11 cellular contexts compared by ENCODE assay signal in the genomic region with DNA sequence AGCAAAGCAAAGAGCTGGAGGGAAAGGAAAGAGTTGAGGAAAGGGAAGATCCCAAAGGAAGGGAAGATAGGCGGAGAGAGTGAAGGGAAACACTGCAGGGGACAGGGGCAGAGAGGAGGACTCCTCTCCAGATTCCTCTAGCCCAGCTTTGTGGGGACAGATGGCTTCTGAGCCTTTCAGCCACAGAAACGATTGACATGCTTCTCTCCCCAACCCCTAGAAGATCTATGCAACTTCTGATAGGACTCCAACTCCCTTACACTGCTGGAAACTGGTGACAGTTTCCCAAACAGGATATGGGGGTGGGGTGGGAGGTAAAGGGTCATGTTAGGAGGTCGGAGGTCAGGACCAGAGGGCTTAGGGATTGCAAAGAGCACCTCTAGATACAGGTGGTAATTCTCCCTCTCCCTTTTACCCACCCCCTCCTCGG. TPM values are rescaled to one million over a fixed set of nuclear protein-coding genes. Genes with fewer than 3 reads are reported as not detected.
DNase-seq lines count a peak whose midpoint lies in the region; ATAC-seq and TF ChIP-seq lines count a peak whose summit lies in the region.
"Had no signal": no experiment of that assay in that cellular context is flagged by ENCODE, and none has a peak within 500 bp of the region (broad histone marks: within the 10 kb centered on the region; RNA-seq: fewer than 3 reads in every experiment).

No MANE protein-coding gene starts in this region.

- H3K9me3 ChIP-seq in cardiac muscle cell (ENCODE audit: low read depth): no peaks in the 10 kb centered on the region
- H3K9me3 ChIP-seq in endodermal cell (ENCODE audit: control insufficient read depth, low read length): no peaks in the 10 kb centered on the region
- no peaks in the 10 kb centered on the region for H3K9me3 ChIP-seq in upper lobe of right lung
- H3K9me3 ChIP-seq in Peyer's patch: no peaks in the 10 kb centered on the region

- H3K27ac Mint-ChIP-seq in endodermal cell (peak overlapping the region; percentile 75), natural killer cell (no peak overlapping the region)

- peak overlapping the region; percentile 81 for H3K27ac ChIP-seq in cardiac muscle cell
- H3K27ac ChIP-seq in endodermal cell (ENCODE audit: low read depth, low read length): peak overlapping the region; percentile 69
- H3K27ac ChIP-seq in upper lobe of right lung: peak overlapping the region; percentile 30
- H3K27ac ChIP-seq in Peyer's patch: no peak overlapping the region

- no peak for TF ChIP-seq POLR2A in Peyer's patch (IDR thresholded peaks at IDR 0.05)

- intact Hi-C loops in Right ventricle myocardium inferior (cut with DNase I) (no loop called here), natural killer cell (cut with micrococcal nuclease) (no loop called here), upper lobe of right lung (cut with DNase I) (no loop called here)

- H3K9me3 Mint-ChIP-seq in endodermal cell: no peaks in the 10 kb centered on the region
- H3K9me3 Mint-ChIP-seq in natural killer cell: no peaks in the 10 kb centered on the region

- H3K36me3 ChIP-seq in cardiac muscle cell: peaks cover 16% of the 10 kb centered on the region
- peaks cover 66% of the 10 kb centered on the region for H3K36me3 ChIP-seq in endodermal cell (ENCODE audit: control insufficient read depth, insufficient read depth, low read length)
- no peaks in the 10 kb centered on the region for H3K36me3 ChIP-seq in upper lobe of right lung
- H3K36me3 ChIP-seq in Peyer's patch: no peaks in the 10 kb centered on the region

- H3K27me3 ChIP-seq in cardiac muscle cell (no peaks in the 10 kb centered on the region), endodermal cell (ENCODE audit: control insufficient read depth, insufficient read depth, low read length, poor library complexity, severe bottlenecking) (no peaks in the 10 kb centered on the region), upper lobe of right lung (no peaks in the 10 kb centered on the region), Peyer's patch (no peaks in the 10 kb centered on the region)

- H3K4me3 ChIP-seq in cardiac muscle cell (no peak overlapping the region), endodermal cell (ENCODE audit: low read length) (no peak overlapping the region), upper lobe of right lung (peak overlapping the region; percentile 54), Peyer's patch (peak overlapping the region in 2 of 4 donors; percentile 46 to 48)

- H3K27me3 Mint-ChIP-seq in endodermal cell (ENCODE audit: insufficient read depth) (no peaks in the 10 kb centered on the region), natural killer cell (ENCODE audit: low read depth in 2 of 2) (peaks cover 0 to 9% of the 10 kb centered on the region in 2 donors)

- H3K4me3 Mint-ChIP-seq in endodermal cell (peak overlapping the region; percentile 99), natural killer cell (peak overlapping the region; percentile 25)

- H3K36me3 Mint-ChIP-seq in endodermal cell (ENCODE audit: low read depth): peaks cover 49% of the 10 kb centered on the region
- H3K36me3 Mint-ChIP-seq in natural killer cell: no peaks in the 10 kb centered on the region

- H3K9ac ChIP-seq in endodermal cell (ENCODE audit: extremely low read depth, low read length, poor library complexity, severe bottlenecking): no peak overlapping the region

- 64 to 86% methylated on average over 1 to 3 of the region's 4 CpGs for WGBS in endodermal cell (ENCODE audit: insufficient coverage in 1 of 2, insufficient read length in 1 of 2), 2 experiments

- H3K4me1 Mint-ChIP-seq in endodermal cell: peaks cover 74% of the 10 kb centered on the region
- H3K4me1 Mint-ChIP-seq in natural killer cell: peaks cover 0 to 8% of the 10 kb centered on the region in 2 donors

- H3K4me1 ChIP-seq in cardiac muscle cell (ENCODE audit: low read depth) (peaks cover 66% of the 10 kb centered on the region), endodermal cell (ENCODE audit: control insufficient read depth, insufficient read depth, low read length) (peaks cover 26% of the 10 kb centered on the region), upper lobe of right lung (peaks cover 10% of the 10 kb centered on the region), Peyer's patch (no peaks in the 10 kb centered on the region)

- ATAC-seq in Right ventricle myocardium inferior: no peak
- ATAC-seq in natural killer cell: no peak
- ATAC-seq in upper lobe of right lung: no peak

- no peak for DNase-seq in cardiac muscle cell (ENCODE audit: low read depth in 1 of 2, low spot score in 1 of 2)
- no peak for DNase-seq in Right ventricle myocardium inferior (ENCODE audit: missing footprints)
- peak; percentile 49 for DNase-seq in endodermal cell
- no peak for DNase-seq in natural killer cell
- DNase-seq in upper lobe of right lung: no peak
- DNase-seq in Peyer's patch: no peak
- DNase-seq in dermis blood vessel endothelial cell: no peak
- no peak for DNase-seq in superior temporal gyrus (ENCODE audit: extremely low spot score)
- DNase-seq: NCI-H1436, NCI-H524 treated with DMSO at 0.1 percent for 48 hours had no signal

- TF ChIP-seq CTCF in cardiac muscle cell (IDR thresholded peaks at IDR 0.05; ENCODE audit: low read depth, low read length) (no peak), endodermal cell (conservative IDR thresholded peaks at IDR 0.05) (no peak), natural killer cell (IDR thresholded peaks at IDR 0.05) (no peak), upper lobe of right lung (IDR thresholded peaks at IDR 0.05) (no peak), Peyer's patch (IDR thresholded peaks at IDR 0.05) (no peak)

RNA-seq across cellular contexts. Expression of gene MEX3A, which starts 6.5 kb away (rescaled TPM):
- total RNA-seq in cardiac muscle cell (48.8 and 58.6 TPM in 2 replicates), Right ventricle myocardium inferior (0.24 TPM), endodermal cell (10 to 100 TPM; 91.8 to 94.3 TPM), natural killer cell (under 1 TPM; 0.05 to 0.16 (median 0.14) TPM), upper lobe of right lung (0.52 TPM), Peyer's patch (1 to 10 TPM in 1 of 4 donors, under 1 TPM in 1, not detected in 2; 0.80 to 2.1 TPM), dermis blood vessel endothelial cell (4.8 and 8.8 TPM in 2 replicates)
- polyA plus RNA-seq in cardiac muscle cell: 17.2 and 24.8 TPM in 2 replicates
- 91.4 TPM for polyA plus RNA-seq in endodermal cell (2013, experiment 1 of 2)
- 89.4 TPM for polyA plus RNA-seq in endodermal cell (2013, experiment 2 of 2)

RNA-seq across cellular contexts. Expression of gene RAB25, which starts 14.8 kb away (rescaled TPM):
- total RNA-seq in cardiac muscle cell (1.6 and 3.1 TPM in 2 replicates), Right ventricle myocardium inferior (not detected), endodermal cell (10 to 100 TPM; 82.0 to 84.4 TPM), natural killer cell (under 1 TPM in 1 of 3 donors, not detected in 2; 0.82 TPM), upper lobe of right lung (62.0 TPM), Peyer's patch (100 to 1,000 TPM in 3 of 4 donors, 10 to 100 TPM in 1; 96.6 to 188 (median 146) TPM), dermis blood vessel endothelial cell (not detected in 2 replicates)
- polyA plus RNA-seq in cardiac muscle cell: 2.1 and 2.4 TPM in 2 replicates
- polyA plus RNA-seq in endodermal cell (2013, experiment 1 of 2): 10.3 TPM
- polyA plus RNA-seq in endodermal cell (2013, experiment 2 of 2): 7.8 TPM
- polyA plus RNA-seq: AG04450 had no signal

RNA-seq across cellular contexts. Expression of gene LAMTOR2, which starts 21.2 kb away (rescaled TPM):
- total RNA-seq in cardiac muscle cell: 75.5 and 116 TPM in 2 replicates
- 199 and 208 TPM in 2 replicates for polyA plus RNA-seq in cardiac muscle cell
- 63.8 TPM for total RNA-seq in Right ventricle myocardium inferior
- total RNA-seq in endodermal cell: 100 to 1,000 TPM in 1 of 2 donors, 10 to 100 TPM in 1; 84.4 to 101 TPM
- polyA plus RNA-seq in endodermal cell (2013, experiment 1 of 2): 74.4 TPM
- polyA plus RNA-seq in endodermal cell (2013, experiment 2 of 2): 67.3 TPM
- total RNA-seq in natural killer cell: 10 to 100 TPM; 23.5 to 26.1 (median 24.6) TPM
- total RNA-seq in upper lobe of right lung: 49.7 TPM
- 10 to 100 TPM; 40.4 to 75.5 (median 54.1) TPM for total RNA-seq in Peyer's patch
- 69.3 and 103 TPM in 2 replicates for total RNA-seq in dermis blood vessel endothelial cell

RNA-seq across cellular contexts. Expression of gene UBQLN4, which starts 22.2 kb away (rescaled TPM):
- total RNA-seq in cardiac muscle cell (43.1 and 51.0 TPM in 2 replicates), Right ventricle myocardium inferior (33.5 TPM), endodermal cell (10 to 100 TPM; 56.4 to 62.4 TPM), natural killer cell (10 to 100 TPM; 14.4 to 23.5 (median 23.5) TPM), upper lobe of right lung (37.0 TPM), Peyer's patch (10 to 100 TPM; 16.3 to 22.5 (median 21.4) TPM), dermis blood vessel endothelial cell (16.3 and 23.4 TPM in 2 replicates)
- polyA plus RNA-seq in cardiac muscle cell: 29.2 and 38.5 TPM in 2 replicates
- 60.8 TPM for polyA plus RNA-seq in endodermal cell (2013, experiment 1 of 2)
- polyA plus RNA-seq in endodermal cell (2013, experiment 2 of 2): 56.6 TPM

RNA-seq across cellular contexts. Expression of gene LMNA, which starts 38.7 kb away (rescaled TPM):
- total RNA-seq in cardiac muscle cell (128 and 139 TPM in 2 replicates), Right ventricle myocardium inferior (288 TPM), endodermal cell (10 to 100 TPM; 41.2 to 42.0 TPM), natural killer cell (100 to 1,000 TPM; 201 to 504 (median 273) TPM), upper lobe of right lung (235 TPM), Peyer's patch (100 to 1,000 TPM; 201 to 295 (median 211) TPM), dermis blood vessel endothelial cell (502 and 945 TPM in 2 replicates)
- polyA plus RNA-seq in cardiac muscle cell: 99.4 and 149 TPM in 2 replicates
- polyA plus RNA-seq in endodermal cell (2013, experiment 1 of 2): 46.3 TPM
- polyA plus RNA-seq in endodermal cell (2013, experiment 2 of 2): 45.5 TPM

Comparison
In these comparisons a context has a peak if more than half of its experiments do, and no peak if none do; other contexts are left out.
1. H3K27ac ChIP-seq: peak in cardiac muscle cell (single experiment), endodermal cell (single experiment) and upper lobe of right lung (single experiment); none in Peyer's patch (0 of 4).
2. RNA of gene RAB25, which starts 14.8 kb away (total RNA-seq): 96.6 to 188 TPM in Peyer's patch, 82.0 to 84.4 TPM in endodermal cell and 62.0 TPM in upper lobe of right lung (single experiment); 1.6 to 3.1 TPM in cardiac muscle cell, not detected in Right ventricle myocardium inferior (single experiment), 0.82 TPM in natural killer cell and not detected in dermis blood vessel endothelial cell; every median in the first group is over 10 times any median in the second.